13 cellular contexts compared by ENCODE assay signal in genomic region chr2:150478206-150478974, GRCh38. TPM values are rescaled to one million over a fixed set of nuclear protein-coding genes. Genes with fewer than 3 reads are reported as not detected.
DNase-seq lines count a peak whose midpoint lies in the region; ATAC-seq and TF ChIP-seq lines count a peak whose summit lies in the region.
"Had no signal": no experiment of that assay in that cellular context is flagged by ENCODE, and none has a peak within 500 bp of the region (broad histone marks: within the 10 kb centered on the region; RNA-seq: fewer than 3 reads in every experiment).

No MANE protein-coding gene starts in this region.

- 28 to 29% methylated on average over 6 of the region's 6 CpGs for WGBS in heart right ventricle, 2 donors
- WGBS in right cardiac atrium, result 40% methylated on average over 6 of the region's 6 CpGs

- DNase-seq in heart right ventricle (no peak), right cardiac atrium (no peak), dermis blood vessel endothelial cell (peak; percentile 28), mucosa of descending colon (peak in 1 of 3 donors; percentile 23), vagina (ENCODE audit: extremely low spot score in 2 of 2) (no peak), activated gamma-delta T cell treated with Interleukin-2 at 50 U/mL for 16 hours (no peak), inferior parietal cortex (ENCODE audit: extremely low spot score) (no peak), GM10248 (ENCODE audit: extremely low spot score) (no peak)
- DNase-seq: 8988T; effector CD8-positive, alpha-beta T cell; NCI-H345 had no signal

- H3K9me3 ChIP-seq in heart right ventricle (no peaks in the 10 kb centered on the region), right cardiac atrium (ENCODE audit: control insufficient read depth, low read length) (no peaks in the 10 kb centered on the region), mucosa of descending colon (no peaks in the 10 kb centered on the region), vagina (no peaks in the 10 kb centered on the region)

- CTCF ChIA-PET in GM10248 (lab: Yijun Ruan, JAX), result no interaction called here

- H3K36me3 ChIP-seq in heart right ventricle, result peaks cover 0 to 19% (median 3%) of the 10 kb centered on the region in 9 donors
- H3K36me3 ChIP-seq in mucosa of descending colon (ENCODE audit: low read depth), result no peaks in the 10 kb centered on the region
- peaks cover 0 to 10% of the 10 kb centered on the region in 2 donors for H3K36me3 ChIP-seq in vagina

- peak in 1 of 8 donors; percentile 29 for ATAC-seq in heart right ventricle
- ATAC-seq in right cardiac atrium, result no peak
- peak; percentile 11 for ATAC-seq in mucosa of descending colon
- ATAC-seq: activated T-helper 17 cell treated with anti-CD3 and anti-CD28 coated beads, Interleukin-2, amount 50 U/mL, for 72 hours had no signal

- POLR2A ChIA-PET in GM10248 (lab: Yijun Ruan, JAX), result no interaction called here

- H3K4me3 ChIP-seq in heart right ventricle (peak overlapping the region in 3 of 10 donors; percentile 1 to 11 (median 8)), right cardiac atrium (ENCODE audit: low read length) (no peak overlapping the region), mucosa of descending colon (no peak overlapping the region), vagina (no peak overlapping the region)

- peak overlapping the region in 9 of 10 donors; percentile 47 to 97 (median 94) for H3K27ac ChIP-seq in heart right ventricle
- H3K27ac ChIP-seq in right cardiac atrium (ENCODE audit: low read length), result no peak overlapping the region
- peak overlapping the region; percentile 67 for H3K27ac ChIP-seq in vagina

- H3K27me3 ChIP-seq in heart right ventricle (no peaks in the 10 kb centered on the region), right cardiac atrium (ENCODE audit: control insufficient read depth, insufficient read depth) (no peaks in the 10 kb centered on the region), vagina (no peaks in the 10 kb centered on the region)

- intact Hi-C loops in heart right ventricle (cut with DNase I) (loop anchor here in 1 of 10 donors (10.0 kb wide), 1 partner anchor 194 kb away; no protein-coding TSS in a partner anchor), right cardiac atrium (cut with DNase I) (no loop called here), mucosa of descending colon (cut with DNase I, micrococcal nuclease) (no loop called here), vagina (cut with DNase I) (no loop called here)

- peaks cover 14 to 100% (median 94%) of the 10 kb centered on the region in 9 donors for H3K4me1 ChIP-seq in heart right ventricle
- peaks cover 2% of the 10 kb centered on the region for H3K4me1 ChIP-seq in right cardiac atrium (ENCODE audit: control insufficient read depth, insufficient read depth, low read length)
- H3K4me1 ChIP-seq in mucosa of descending colon (ENCODE audit: low read depth), result peaks cover 65% of the 10 kb centered on the region
- peaks cover 95% of the 10 kb centered on the region for H3K4me1 ChIP-seq in vagina

- TF ChIP-seq POLR2A in vagina (IDR thresholded peaks at IDR 0.05), result no peak

- TF ChIP-seq CTCF in heart right ventricle (IDR thresholded peaks at IDR 0.05), result no peak
- no peak for TF ChIP-seq CTCF in mucosa of descending colon (IDR thresholded peaks at IDR 0.05)
- no peak for TF ChIP-seq CTCF in vagina (IDR thresholded peaks at IDR 0.05)
- TF ChIP-seq CTCF in GM10248 (IDR thresholded peaks at IDR 0.05; ENCODE audit: control extremely low read depth, extremely low read depth, low read depth, missing control alignments), result no peak

RNA-seq across cellular contexts. Expression of gene RND3, which starts 9.1 kb away (rescaled TPM):
- total RNA-seq in heart right ventricle (10 to 100 TPM; 20.7 to 74.3 (median 41.0) TPM), right cardiac atrium (10 to 100 TPM in 3 of 4 donors, 1 to 10 TPM in 1; 9.1 to 32.7 (median 16.1) TPM), dermis blood vessel endothelial cell (53.1 and 66.5 TPM in 2 replicates), mucosa of descending colon (10 to 100 TPM; 42.2 to 80.1 (median 57.5) TPM), vagina (62.1 TPM)
- polyA plus RNA-seq in heart right ventricle (10 to 100 TPM; 15.4 to 22.3 TPM), right cardiac atrium (16.4 TPM)
- total RNA-seq: activated T-helper 17 cell treated with anti-CD3 and anti-CD28 coated beads, Interleukin-2, amount 50 U/mL, for 72 hours; T-helper 2 cell treated with Interferon-gamma antibody and Interleukin-4, amounts not matched to agents 100 ng/mL and 5 ng/mL, for 36 hours had no signal
